In genomic region chr3:28598165-28598564, GRCh38 we compare ENCODE assay signal across 23 cellular contexts.
"Had no signal": no experiment of that assay in that cellular context is flagged by ENCODE, and none has a peak within 500 bp of the region (broad histone marks: within the 10 kb centered on the region; RNA-seq: fewer than 3 reads in every experiment).

No MANE protein-coding gene starts in this region.

- H3K79me2 ChIP-seq: parathyroid adenoma had no signal

- H3K4me1 ChIP-seq: esophagus muscularis mucosa, neural progenitor cell, parathyroid adenoma, right lobe of liver, suprapubic skin, transverse colon, upper lobe of right lung, uterus had no signal

- H3K4me3 ChIP-seq: dorsolateral prefrontal cortex, esophagus muscularis mucosa, lung, neural progenitor cell, right lobe of liver, suprapubic skin, transverse colon, upper lobe of right lung, uterus had no signal

- DNase-seq: cortex of kidney; dorsolateral prefrontal cortex; effector CD4-positive, alpha-beta T cell; foreskin melanocyte; kidney; mesenchymal stem cell; midbrain; naive thymus-derived CD4-positive, alpha-beta T cell; right lobe of liver; small intestine; stimulated activated CD4-positive, alpha-beta T cell treated with anti-CD3 and anti-CD28 coated beads, Interleukin-15, amount 100 ng/mL, for 24 hours; stimulated activated CD4-positive, alpha-beta T cell treated with anti-CD3 and anti-CD28 coated beads, Interleukin-4, amount 100 ng/mL, for 1 hour; stimulated activated CD8-positive, alpha-beta memory T cell treated with anti-CD3 and anti-CD28 coated beads, Interleukin-4, amount 100 ng/mL, for 48 hours; stimulated activated naive CD4-positive, alpha-beta T cell; stimulated activated naive CD8-positive, alpha-beta T cell treated with anti-CD3 and anti-CD28 coated beads, Interleukin-15, amount 100 ng/mL, for 72 hours; transverse colon; upper lobe of right lung; uterus had no signal

- FAIRE-seq: kidney, small intestine had no signal

- H3K36me3 ChIP-seq: esophagus muscularis mucosa, neural progenitor cell, right lobe of liver, suprapubic skin, transverse colon, upper lobe of right lung, uterus had no signal

- H3K4me2 ChIP-seq: neural progenitor cell had no signal

- H3K9me3 ChIP-seq: esophagus muscularis mucosa, right lobe of liver, suprapubic skin, transverse colon, upper lobe of right lung, uterus had no signal

- H3K27me3 ChIP-seq: dorsolateral prefrontal cortex, esophagus muscularis mucosa, neural progenitor cell, right lobe of liver, suprapubic skin, transverse colon, upper lobe of right lung, uterus had no signal

- H2AFZ ChIP-seq: neural progenitor cell, parathyroid adenoma had no signal

- H3K27ac ChIP-seq: dorsolateral prefrontal cortex, esophagus muscularis mucosa, neural progenitor cell, parathyroid adenoma, right lobe of liver, suprapubic skin, transverse colon, upper lobe of right lung, uterus had no signal

- H3K9ac ChIP-seq: neural progenitor cell, parathyroid adenoma had no signal
